17 cellular contexts compared by ENCODE assay signal in genomic region chr4:128835498-128836222, GRCh38. TPM values are rescaled to one million over a fixed set of nuclear protein-coding genes. Genes with fewer than 3 reads are reported as not detected.
DNase-seq lines count a peak whose midpoint lies in the region; ATAC-seq and TF ChIP-seq lines count a peak whose summit lies in the region.
"Had no signal": no experiment of that assay in that cellular context is flagged by ENCODE, and none has a peak within 500 bp of the region (broad histone marks: within the 10 kb centered on the region; RNA-seq: fewer than 3 reads in every experiment).

No MANE protein-coding gene starts in this region.

- DNase-seq in G401 (ENCODE audit: low spot score) (peak; percentile 77), dorsolateral prefrontal cortex (peak in 6 of 10 donors; percentile 21 to 64 (median 46)), left lobe of liver (ENCODE audit: low spot score) (peak; percentile 88), gastrocnemius medialis (peak; percentile 75 to 85), foreskin fibroblast (no peak), glutamatergic neuron (no peak), ecto neural progenitor cell (ENCODE audit: low spot score) (no peak)
- DNase-seq: activated CD4-positive, alpha-beta T cell treated with anti-CD3 and anti-CD28 coated beads, Interleukin-2, amount 50 U/mL, for 4 hours; activated naive CD4-positive, alpha-beta T cell treated with Interleukin-2 at 50 U/mL for 16 hours; colonic mucosa; foreskin melanocyte; NCI-H526 treated with DMSO at 0.1 percent for 48 hours; occipital lobe; stimulated activated CD4-positive, alpha-beta T cell treated with anti-CD3 and anti-CD28 coated beads, Interleukin-2, amount 100 ng/mL, for 48 hours; stimulated activated naive B cell treated with anti-CD40 and anti-IgM and Interleukin-4, amounts not matched to agents 10 μg/mL and 1 μg/mL and 100 μg/mL, for 72 hours had no signal

- no peaks in the 10 kb centered on the region for H3K27me3 ChIP-seq in dorsolateral prefrontal cortex
- H3K27me3 ChIP-seq in gastrocnemius medialis, result no peaks in the 10 kb centered on the region
- H3K27me3 ChIP-seq: colonic mucosa had no signal

- no peak for TF ChIP-seq POLR2A in gastrocnemius medialis (IDR thresholded peaks at IDR 0.05)

- H3K9me3 Mint-ChIP-seq in glutamatergic neuron (ENCODE audit: unreplicated experiment), result peaks cover 1% of the 10 kb centered on the region
- H3K9me3 Mint-ChIP-seq: stimulated activated naive B cell treated with anti-CD40 and anti-IgM and Interleukin-4, amounts not matched to agents 10 μg/mL and 1 μg/mL and 100 μg/mL, for 72 hours; T-helper 2 cell treated with Interferon-gamma antibody and Interleukin-4, amounts not matched to agents 5 μg/mL and 100 μg/mL, for 36 hours had no signal

- in situ Hi-C loops in G401 (cut with HindIII; ENCODE audit: low sequenced_read_pairs) (no loop called here), gastrocnemius medialis (cut with MboI; ENCODE audit: low sequenced_read_pairs in 4 of 4) (no loop called here)

- H3K4me3 ChIP-seq in dorsolateral prefrontal cortex (no peak overlapping the region), gastrocnemius medialis (no peak overlapping the region), foreskin fibroblast (ENCODE audit: low read depth in 1 of 2, low read length in 2 of 2) (no peak overlapping the region)
- H3K4me3 ChIP-seq: colonic mucosa had no signal

- ATAC-seq in left lobe of liver (peak; percentile 89), gastrocnemius medialis (peak; percentile 89 to 92), HG03139 (IDR thresholded peaks at IDR 0.05; ENCODE audit: unreplicated experiment) (no peak)
- ATAC-seq: stimulated activated naive B cell treated with anti-CD40 and anti-IgM and Interleukin-4, amounts not matched to agents 10 μg/mL and 1 μg/mL and 100 μg/mL, for 72 hours had no signal

- intact Hi-C loops in dorsolateral prefrontal cortex (cut with DNase I) (no loop called here), gastrocnemius medialis (cut with DNase I; ENCODE audit: low total_unique reads) (loop anchor here (2.0 kb wide), 1 partner anchor 23 kb away; no protein-coding TSS in a partner anchor)

- no peak overlapping the region for H3K4me3 Mint-ChIP-seq in glutamatergic neuron (ENCODE audit: unreplicated experiment)
- H3K4me3 Mint-ChIP-seq: stimulated activated naive B cell treated with anti-CD40 and anti-IgM and Interleukin-4, amounts not matched to agents 10 μg/mL and 1 μg/mL and 100 μg/mL, for 72 hours; T-helper 2 cell treated with Interferon-gamma antibody and Interleukin-4, amounts not matched to agents 5 μg/mL and 100 μg/mL, for 36 hours had no signal

- H3K27ac Mint-ChIP-seq in glutamatergic neuron (ENCODE audit: unreplicated experiment), result no peak overlapping the region
- H3K27ac Mint-ChIP-seq: stimulated activated naive B cell treated with anti-CD40 and anti-IgM and Interleukin-4, amounts not matched to agents 10 μg/mL and 1 μg/mL and 100 μg/mL, for 72 hours; T-helper 2 cell treated with Interferon-gamma antibody and Interleukin-4, amounts not matched to agents 5 μg/mL and 100 μg/mL, for 36 hours had no signal

- H3K27me3 Mint-ChIP-seq in glutamatergic neuron (ENCODE audit: unreplicated experiment), result no peaks in the 10 kb centered on the region
- H3K27me3 Mint-ChIP-seq: stimulated activated naive B cell treated with anti-CD40 and anti-IgM and Interleukin-4, amounts not matched to agents 10 μg/mL and 1 μg/mL and 100 μg/mL, for 72 hours had no signal

- no peaks in the 10 kb centered on the region for H3K36me3 ChIP-seq in gastrocnemius medialis
- H3K36me3 ChIP-seq: colonic mucosa had no signal

- H3K9me3 ChIP-seq in gastrocnemius medialis, result no peaks in the 10 kb centered on the region
- H3K9me3 ChIP-seq: colonic mucosa had no signal

- peaks cover 44 to 67% of the 10 kb centered on the region in 2 donors for H3K4me1 ChIP-seq in gastrocnemius medialis
- H3K4me1 ChIP-seq: colonic mucosa had no signal

- H3K36me3 Mint-ChIP-seq in glutamatergic neuron (ENCODE audit: unreplicated experiment), result no peaks in the 10 kb centered on the region

- TF ChIP-seq CTCF in dorsolateral prefrontal cortex (IDR thresholded peaks at IDR 0.05 in 54 of 56, conservative IDR thresholded peaks at IDR 0.05 in 2 of 56; ENCODE audit: low read depth in 1 of 56, partially characterized antibody in 56 of 56) (no peak), gastrocnemius medialis (IDR thresholded peaks at IDR 0.05 in 4 of 5, conservative IDR thresholded peaks at IDR 0.05 in 1 of 5) (no peak), foreskin fibroblast (IDR thresholded peaks at IDR 0.05; ENCODE audit: low read depth, low read length) (no peak), glutamatergic neuron (IDR thresholded peaks at IDR 0.05; ENCODE audit: partially characterized antibody, unreplicated experiment) (no peak)

- peaks cover 6% of the 10 kb centered on the region for H3K4me1 Mint-ChIP-seq in glutamatergic neuron (ENCODE audit: low read depth, unreplicated experiment)

- H3K27ac ChIP-seq in dorsolateral prefrontal cortex (peak overlapping the region in 8 of 59 donors; percentile 21 to 56 (median 46)), gastrocnemius medialis (peak overlapping the region; percentile 71 to 81 (median 80))
- H3K27ac ChIP-seq: colonic mucosa had no signal

RNA-seq across cellular contexts. Expression of gene JADE1, which starts 26.2 kb away (rescaled TPM):
- 17.5 and 34.5 TPM in 2 replicates for total RNA-seq in G401 (2014; rRNA removed; shearing (Covaris generic))
- total RNA-seq in dorsolateral prefrontal cortex, result 10 to 100 TPM; 21.3 to 55.2 (median 36.1) TPM
- 12.8 TPM for total RNA-seq in left lobe of liver
- total RNA-seq in gastrocnemius medialis, result 10 to 100 TPM; 14.2 to 21.1 (median 14.9) TPM
- total RNA-seq in glutamatergic neuron (ENCODE audit: unreplicated experiment), result 9.1 TPM

Comparison
In these comparisons a context has a peak if more than half of its experiments do, and no peak if none do; other contexts are left out.
1. DNase-seq: peak in G401 (single experiment), dorsolateral prefrontal cortex (6 of 10), left lobe of liver (single experiment) and gastrocnemius medialis (2 of 2); none in foreskin fibroblast (0 of 2), glutamatergic neuron (single experiment) and ecto neural progenitor cell (single experiment).